In genomic region chr3:42656680-42657610, GRCh38 we compare ENCODE assay signal across 21 cellular contexts. TPM values are rescaled to one million over a fixed set of nuclear protein-coding genes. Genes with fewer than 3 reads are reported as not detected.
DNase-seq lines count a peak whose midpoint lies in the region; ATAC-seq, FAIRE-seq and TF ChIP-seq lines count a peak whose summit lies in the region.
"Had no signal": no experiment of that assay in that cellular context is flagged by ENCODE, and none has a peak within 500 bp of the region (broad histone marks: within the 10 kb centered on the region; RNA-seq: fewer than 3 reads in every experiment).

No MANE protein-coding gene starts in this region.

- H2BK12ac ChIP-seq in H1 (ENCODE audit: low read depth, low read length) = peak overlapping the region; percentile 93; the same call in 1 of the 2 replicates

- H2BK20ac ChIP-seq in H1 (ENCODE audit: low read length) = no peak overlapping the region

- H3K27ac ChIP-seq in H1 (ENCODE audit: low read depth, low read length) = no peak overlapping the region
- H3K27ac ChIP-seq: upper lobe of right lung had no signal

- no peaks in the 10 kb centered on the region for H3K27me3 ChIP-seq in H1 (replicated peaks in 1 of 4; ENCODE audit: control insufficient read depth in 3 of 4, extremely low read depth in 1 of 4, insufficient read depth in 3 of 4, low read length in 3 of 4)
- H3K27me3 ChIP-seq: MG63, upper lobe of right lung had no signal

- no peak overlapping the region for H4K91ac ChIP-seq in H1 (replicated peaks; ENCODE audit: insufficient read length, low read length)

- peak overlapping the region; percentile 71; the same call in 1 of the 2 replicates for H3K18ac ChIP-seq in H1 (ENCODE audit: extremely low read depth, low read length)

- H3K27ac Mint-ChIP-seq in HFFc6 (peak overlapping the region; percentile 83), nephron progenitor cell (no peak overlapping the region)
- H3K27ac Mint-ChIP-seq: activated CD4-positive, alpha-beta memory T cell treated with anti-CD3 and anti-CD28 coated beads, Interleukin-2, amount 10 ng/mL, durations not matched to agents 7 days and 5 days; activated T-cell treated with anti-CD3 and anti-CD28 coated beads, Interleukin-2, amount 50 U/mL, for 72 hours had no signal

- H3K4ac ChIP-seq in H1 (replicated peaks; ENCODE audit: insufficient read length, low read depth, low read length) = no peak overlapping the region

- no peaks in the 10 kb centered on the region for H3K79me1 ChIP-seq in H1 (ENCODE audit: low read depth, low read length)

- POLR2A ChIA-PET in H1 (lab: Charles Lee; ENCODE audit: partially characterized antibody) = interaction anchor here (0.8 to 2.6 kb wide), 5 partner anchors 9 to 65 kb away, joined by 3 to 6 read pairs (median 3); no protein-coding TSS in a partner anchor

- TF ChIP-seq RAD21 in H1 (IDR thresholded peaks at IDR 0.05 in 1 of 2, conservative IDR thresholded peaks at IDR 0.05 in 1 of 2; ENCODE audit: low read depth in 2 of 2, low read length in 2 of 2) = no peak

- peaks cover 45% of the 10 kb centered on the region for H3K4me1 Mint-ChIP-seq in HFFc6 (ENCODE audit: low read depth)
- peaks cover 15% of the 10 kb centered on the region for H3K4me1 Mint-ChIP-seq in nephron progenitor cell

- peaks cover 2% of the 10 kb centered on the region; the same call in 1 of the 2 replicates for H3K27me3 Mint-ChIP-seq in HFFc6 (ENCODE audit: insufficient read depth)
- peaks cover 6% of the 10 kb centered on the region for H3K27me3 Mint-ChIP-seq in nephron progenitor cell (ENCODE audit: low read depth, poor library complexity)

- intact Hi-C loops in posterior vena cava (cut with DNase I) = loop anchor here in 1 of 2 donors (5.0 to 10.0 kb wide), 2 partner anchors 52 to 85 kb away; partner anchors contain the start of gene NKTR

- FAIRE-seq in H1 (lab: Jason Lieb, UNC) = no peak
- FAIRE-seq: GM12878, H54 had no signal

- H3K9me3 Mint-ChIP-seq in HFFc6 = no peaks in the 10 kb centered on the region
- H3K9me3 Mint-ChIP-seq in nephron progenitor cell = no peaks in the 10 kb centered on the region
- H3K9me3 Mint-ChIP-seq: activated CD4-positive, alpha-beta memory T cell treated with anti-CD3 and anti-CD28 coated beads, Interleukin-2, amount 10 ng/mL, durations not matched to agents 7 days and 5 days; activated T-cell treated with anti-CD3 and anti-CD28 coated beads, Interleukin-2, amount 50 U/mL, for 72 hours had no signal

- peaks cover 3% of the 10 kb centered on the region; the same call in 1 of the 2 replicates for H3K23me2 ChIP-seq in H1 (ENCODE audit: low read depth, low read length)

- no peaks in the 10 kb centered on the region for H3K79me2 ChIP-seq in H1 (ENCODE audit: control insufficient read depth in 1 of 2, insufficient read depth in 2 of 2, low read length in 2 of 2)

- CTCF ChIA-PET in H1 (lab: Charles Lee; ENCODE audit: partially characterized antibody) = interaction anchor here (0.8 to 7.0 kb wide), 4 partner anchors 9 to 99 kb away, joined by 4 to 54 read pairs (median 18); no protein-coding TSS in a partner anchor

- H3K36me3 ChIP-seq in H1 (ENCODE audit: control insufficient read depth in 2 of 4, insufficient read depth in 4 of 4, low read length in 3 of 4) = no peaks in the 10 kb centered on the region; a peak in 1 of 8 replicates

- H3K4me3 Mint-ChIP-seq in HFFc6 (peak overlapping the region; percentile 56; the same call in 1 of the 2 replicates), nephron progenitor cell (no peak overlapping the region)
- H3K4me3 Mint-ChIP-seq: activated CD4-positive, alpha-beta memory T cell treated with anti-CD3 and anti-CD28 coated beads, Interleukin-2, amount 10 ng/mL, durations not matched to agents 7 days and 5 days; activated T-cell treated with anti-CD3 and anti-CD28 coated beads, Interleukin-2, amount 50 U/mL, for 72 hours had no signal

- no peak overlapping the region; the same call in 1 of the 2 replicates for H2BK5ac ChIP-seq in H1 (ENCODE audit: low read depth, low read length)

- peak overlapping the region; percentile 82; the same call in 1 of the 2 replicates for H2AK5ac ChIP-seq in H1 (ENCODE audit: low read depth, low read length)

- H2BK120ac ChIP-seq in H1 (replicated peaks; ENCODE audit: low read depth, low read length) = no peak overlapping the region

- no peak for TF ChIP-seq EP300 in H1 (IDR thresholded peaks at IDR 0.05; ENCODE audit: borderline replicate concordance in 1 of 2, low read depth in 2 of 2, low read length in 2 of 2)

- no peak for TF ChIP-seq POLR2A in H1 (IDR thresholded peaks at IDR 0.05; ENCODE audit: control extremely low read depth in 1 of 2, low read depth in 2 of 2, low read length in 2 of 2)

- no peak overlapping the region for H3K56ac ChIP-seq in H1 (replicated peaks; ENCODE audit: insufficient read length, low read depth, low read length)

- peak overlapping the region; percentile 61; the same call in 1 of the 2 replicates for H2BK15ac ChIP-seq in H1 (ENCODE audit: low read length)

- H3K4me2 ChIP-seq in H1 (ENCODE audit: insufficient read depth in 1 of 2, low read depth in 2 of 2, low read length in 2 of 2) = no peak overlapping the region

- no peaks in the 10 kb centered on the region for H3K9me3 ChIP-seq in H1 (ENCODE audit: insufficient read depth in 2 of 2, low read depth in 1 of 2, low read length in 1 of 2)
- H3K9me3 ChIP-seq: Caco-2, MG63, upper lobe of right lung had no signal

- H4K20me1 ChIP-seq in H1 (replicated peaks in 1 of 2; ENCODE audit: control insufficient read depth in 1 of 2, insufficient read depth in 2 of 2, low read length in 2 of 2) = peaks cover under 1 to 1% of the 10 kb centered on the region in 2 experiments

- H3K9ac ChIP-seq in H1 (replicated peaks in 1 of 4; ENCODE audit: extremely low read depth in 1 of 4, low read depth in 3 of 4, low read length in 3 of 4) = no peak overlapping the region

- no peak overlapping the region for H4K8ac ChIP-seq in H1 (ENCODE audit: extremely low read depth, insufficient read depth, low read length)

- no peak overlapping the region for H2AFZ ChIP-seq in H1 (ENCODE audit: low read length)

- peaks cover 6 to 28% (median 24%) of the 10 kb centered on the region in 4 experiments for H3K4me1 ChIP-seq in H1 (replicated peaks in 1 of 4; ENCODE audit: control insufficient read depth in 3 of 4, insufficient read depth in 4 of 4, low read length in 3 of 4)

- H3K14ac ChIP-seq in H1 (ENCODE audit: insufficient read length) = no peak overlapping the region

- H3K23ac ChIP-seq in H1 (ENCODE audit: insufficient read length) = no peak overlapping the region

- TF ChIP-seq CTCF in HFFc6 (IDR thresholded peaks at IDR 0.05) (no peak), H1 (IDR thresholded peaks at IDR 0.05; ENCODE audit: control extremely low read depth in 1 of 3, insufficient read depth in 1 of 3, low read depth in 1 of 3, low read length in 3 of 3) (no peak), nephron progenitor cell (IDR thresholded peaks at IDR 0.05) (no peak)

- ATAC-seq in HG02798 (IDR thresholded peaks at IDR 0.05; ENCODE audit: poor library complexity, unreplicated experiment) (no peak), HG02763 (IDR thresholded peaks at IDR 0.05; ENCODE audit: unreplicated experiment) (no peak), GM21515 (IDR thresholded peaks at IDR 0.05; ENCODE audit: unreplicated experiment) (no peak)
- ATAC-seq: activated T-cell treated with anti-CD3 and anti-CD28 coated beads, Interleukin-2, amount 50 U/mL, for 72 hours; GM12878; upper lobe of right lung had no signal

- H4K5ac ChIP-seq in H1 (ENCODE audit: insufficient read length, low read depth, low read length) = no peak overlapping the region

- DNase-seq in 8988T (peak; percentile 55), HFFc6 (no peak), H1 (ENCODE audit: low read depth in 1 of 2, low spot score in 2 of 2) (no peak), posterior vena cava (ENCODE audit: low spot score) (peak; percentile 73), nephron progenitor cell (no peak)
- DNase-seq: activated CD4-positive, alpha-beta memory T cell treated with anti-CD3 and anti-CD28 coated beads, Interleukin-2, amount 10 ng/mL, durations not matched to agents 7 days and 5 days; activated T-cell treated with anti-CD3 and anti-CD28 coated beads, Interleukin-2, amount 50 U/mL, for 72 hours; Caco-2; NCI-H1930; NCI-H524 treated with DMSO at 0.1 percent for 48 hours; stimulated activated CD4-positive, alpha-beta T cell treated with anti-CD3 and anti-CD28 coated beads, Interleukin-2, amount 100 ng/mL, for 48 hours; stimulated activated CD8-positive, alpha-beta memory T cell treated with anti-CD3 and anti-CD28 coated beads, Interleukin-4, amount 100 ng/mL, for 48 hours; upper lobe of right lung had no signal

- H3K36me3 Mint-ChIP-seq in HFFc6 (ENCODE audit: low read depth) (peaks cover 14% of the 10 kb centered on the region; the same call in 1 of the 2 replicates), nephron progenitor cell (ENCODE audit: low read depth) (no peaks in the 10 kb centered on the region)

- no peak overlapping the region for H3K4me3 ChIP-seq in H1 (ENCODE audit: extremely low read depth in 1 of 4, insufficient read depth in 2 of 4, low read depth in 3 of 4, low read length in 4 of 4)
- H3K4me3 ChIP-seq: GM12878, MG63, upper lobe of right lung had no signal

- 93% methylated on average over 9 of the region's 9 CpGs; no CpG with 5 or more reads in 1 of the 2 experiments for WGBS in H1 (ENCODE audit: extremely low coverage in 1 of 2, insufficient coverage in 1 of 2, insufficient read length in 1 of 2, insufficient replicate concordance in 2 of 2, low coverage in 1 of 2, low lambda C conversion rate in 2 of 2, missing lambda C conversion rate in 1 of 2), 2 experiments

RNA-seq across cellular contexts. Expression of gene ZBTB47, which starts 3.4 kb away (rescaled TPM):
- total RNA-seq in HFFc6 (2021; fragmentation: NEBNext Ultra II Directional; extraction: Animal tissue kit (Norgen Biotek cat#: 25700)) = 10 to 100 TPM; 26.3 to 35.7 (median 29.3) TPM
- 4.0 and 4.1 TPM in 2 replicates for total RNA-seq in H1 (2021; fragmentation: NEBNext Ultra II Directional; extraction: Animal tissue kit (Norgen Biotek cat#: 25700))
- polyA plus RNA-seq in H1 (2011; rRNA removed) = 2.8 and 3.7 TPM in 2 replicates
- polyA plus RNA-seq in H1 (2011; cell fraction: cytosol; rRNA removed) = 3.4 TPM
- polyA plus RNA-seq in H1 (2011; cell fraction: nucleus; rRNA removed) = 6.1 TPM
- polyA plus RNA-seq in H1 (2012, experiment 1 of 2) = 1.8 to 3.5 TPM (median 2.6 TPM) in 4 replicates
- 1.3 TPM for polyA plus RNA-seq in H1 (2012, experiment 2 of 2)
- polyA plus RNA-seq in H1 (2013, experiment 1 of 2) = 1.3 TPM
- 1.3 TPM for polyA plus RNA-seq in H1 (2013, experiment 2 of 2)
- 3.6 and 5.6 TPM in 2 replicates for polyA minus RNA-seq in H1 (2011; rRNA and poly(A)+ RNA removed)
- 2.4 TPM for polyA minus RNA-seq in H1 (2011; cell fraction: cytosol; rRNA and poly(A)+ RNA removed)
- polyA minus RNA-seq in H1 (2011; cell fraction: nucleus; rRNA and poly(A)+ RNA removed) = 6.8 TPM
- total RNA-seq in posterior vena cava = 100 to 1,000 TPM in 1 of 2 donors, 10 to 100 TPM in 1; 83.8 to 109 TPM

RNA-seq across cellular contexts. Expression of gene KLHL40, which starts 28.4 kb away (rescaled TPM):
- total RNA-seq in HFFc6 (2021; fragmentation: NEBNext Ultra II Directional; extraction: Animal tissue kit (Norgen Biotek cat#: 25700)) = not detected
- total RNA-seq in H1 (2021; fragmentation: NEBNext Ultra II Directional; extraction: Animal tissue kit (Norgen Biotek cat#: 25700)) = not detected in 2 replicates
- 0.02 TPM in 1 of 2 replicates, not detected in the other for polyA plus RNA-seq in H1 (2011; rRNA removed)
- polyA plus RNA-seq in H1 (2011; cell fraction: cytosol; rRNA removed) = not detected
- not detected for polyA plus RNA-seq in H1 (2011; cell fraction: nucleus; rRNA removed)
- polyA plus RNA-seq in H1 (2012, experiment 1 of 2) = not detected in 4 replicates
- polyA plus RNA-seq in H1 (2012, experiment 2 of 2) = not detected
- not detected for polyA plus RNA-seq in H1 (2013, experiment 1 of 2)
- not detected for polyA plus RNA-seq in H1 (2013, experiment 2 of 2)
- polyA minus RNA-seq in H1 (2011; rRNA and poly(A)+ RNA removed) = not detected in 2 replicates
- polyA minus RNA-seq in H1 (2011; cell fraction: cytosol; rRNA and poly(A)+ RNA removed) = not detected
- polyA minus RNA-seq in H1 (2011; cell fraction: nucleus; rRNA and poly(A)+ RNA removed) = not detected
- not detected for total RNA-seq in posterior vena cava
- total RNA-seq: activated CD4-positive, alpha-beta memory T cell treated with anti-CD3 and anti-CD28 coated beads, Interleukin-2, amount 10 ng/mL, durations not matched to agents 7 days and 5 days; activated T-cell treated with anti-CD3 and anti-CD28 coated beads, Interleukin-2, amount 50 U/mL, for 72 hours; Caco-2; GM12878; liver; renal cortical epithelial cell; upper lobe of right lung had no signal
- polyA plus RNA-seq: GM12878, liver had no signal

RNA-seq across cellular contexts. Expression of gene HHATL, which starts 45.7 kb away (rescaled TPM):
- total RNA-seq in HFFc6 (2021; fragmentation: NEBNext Ultra II Directional; extraction: Animal tissue kit (Norgen Biotek cat#: 25700)) = not detected
- total RNA-seq in H1 (2021; fragmentation: NEBNext Ultra II Directional; extraction: Animal tissue kit (Norgen Biotek cat#: 25700)) = not detected in 2 replicates
- polyA plus RNA-seq in H1 (2011; rRNA removed) = 0.16 and 0.18 TPM in 2 replicates
- 0.45 TPM for polyA plus RNA-seq in H1 (2011; cell fraction: cytosol; rRNA removed)
- polyA plus RNA-seq in H1 (2011; cell fraction: nucleus; rRNA removed) = 1.0 TPM
- 0.11 to 0.64 TPM (median 0.47 TPM) in 3 of 4 replicates, not detected in the other for polyA plus RNA-seq in H1 (2012, experiment 1 of 2)
- not detected for polyA plus RNA-seq in H1 (2012, experiment 2 of 2)
- polyA plus RNA-seq in H1 (2013, experiment 1 of 2) = 0.08 TPM
- 0.24 TPM for polyA plus RNA-seq in H1 (2013, experiment 2 of 2)
- 0.50 TPM in 1 of 2 replicates, not detected in the other for polyA minus RNA-seq in H1 (2011; rRNA and poly(A)+ RNA removed)
- not detected for polyA minus RNA-seq in H1 (2011; cell fraction: cytosol; rRNA and poly(A)+ RNA removed)
- not detected for polyA minus RNA-seq in H1 (2011; cell fraction: nucleus; rRNA and poly(A)+ RNA removed)
- 1 to 10 TPM in 1 of 2 donors, under 1 TPM in 1; 0.65 to 1.0 TPM for total RNA-seq in posterior vena cava
- total RNA-seq: activated T-cell treated with anti-CD3 and anti-CD28 coated beads, Interleukin-2, amount 50 U/mL, for 72 hours; Caco-2; GM12878; renal cortical epithelial cell; upper lobe of right lung had no signal
- polyA plus RNA-seq: GM12878, liver had no signal

RNA-seq across cellular contexts. Expression of gene NKTR, which starts 56.5 kb away (rescaled TPM):
- total RNA-seq in HFFc6 (2021; fragmentation: NEBNext Ultra II Directional; extraction: Animal tissue kit (Norgen Biotek cat#: 25700)) = 10 to 100 TPM; 27.8 to 32.7 (median 30.9) TPM
- total RNA-seq in H1 (2021; fragmentation: NEBNext Ultra II Directional; extraction: Animal tissue kit (Norgen Biotek cat#: 25700)) = 56.6 and 62.2 TPM in 2 replicates
- polyA plus RNA-seq in H1 (2011; rRNA removed) = 17.9 and 24.1 TPM in 2 replicates
- polyA plus RNA-seq in H1 (2011; cell fraction: cytosol; rRNA removed) = 45.9 TPM
- 47.4 TPM for polyA plus RNA-seq in H1 (2011; cell fraction: nucleus; rRNA removed)
- polyA plus RNA-seq in H1 (2012, experiment 1 of 2) = 29.7 to 59.2 TPM (median 39.3 TPM) in 4 replicates
- 2.2 TPM for polyA plus RNA-seq in H1 (2012, experiment 2 of 2)
- polyA plus RNA-seq in H1 (2013, experiment 1 of 2) = 63.1 TPM
- 51.1 TPM for polyA plus RNA-seq in H1 (2013, experiment 2 of 2)
- polyA minus RNA-seq in H1 (2011; rRNA and poly(A)+ RNA removed) = 36.1 and 45.4 TPM in 2 replicates
- polyA minus RNA-seq in H1 (2011; cell fraction: cytosol; rRNA and poly(A)+ RNA removed) = 40.8 TPM
- 130 TPM for polyA minus RNA-seq in H1 (2011; cell fraction: nucleus; rRNA and poly(A)+ RNA removed)
- 10 to 100 TPM; 75.2 to 78.0 TPM for total RNA-seq in posterior vena cava

Comparison
In these comparisons a context has a peak if more than half of its experiments do, and no peak if none do; other contexts are left out.
1. DNase-seq: peak in 8988T (single experiment) and posterior vena cava (single experiment); none in HFFc6 (single experiment), H1 (0 of 2) and nephron progenitor cell (single experiment).